Comparison of ENCODE assay signal across 8 cellular contexts in the genomic region with DNA sequence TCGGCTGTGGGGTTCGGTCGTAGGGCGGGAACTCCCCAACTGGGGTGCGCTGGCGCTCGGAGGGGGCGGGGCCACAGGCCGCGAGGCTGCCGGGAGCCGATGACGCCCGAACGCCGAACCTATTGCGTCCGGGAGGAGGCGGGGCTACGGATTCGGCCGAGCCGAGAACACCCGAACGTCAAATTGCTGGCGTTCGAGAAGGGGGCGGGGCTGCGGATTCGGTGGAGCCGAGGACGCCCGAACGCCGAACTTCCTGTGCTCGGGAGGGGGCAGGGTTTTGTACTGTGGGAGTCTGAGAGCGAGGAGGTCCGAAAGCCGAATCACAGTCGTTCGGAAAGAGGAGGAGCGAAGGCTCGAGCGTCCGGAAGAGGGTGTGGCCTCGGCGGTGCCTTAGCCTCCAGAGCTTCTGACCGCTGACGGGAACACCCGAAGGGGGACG. TPM values are rescaled to one million over a fixed set of nuclear protein-coding genes. Genes with fewer than 3 reads are reported as not detected.
A peak's percentile ranks its signal among the peaks of the same experiment; 100 is the strongest.
DNase-seq lines count a peak whose midpoint lies in the region; ATAC-seq and FAIRE-seq lines count a peak whose summit lies in the region.

No MANE protein-coding gene starts in this region.

- H3K9me3 Mint-ChIP-seq in immature natural killer cell: no peaks in the 10 kb centered on the region

- H3K27ac Mint-ChIP-seq in immature natural killer cell: peak overlapping the region; percentile 98 to 100 (median 99)

- peak overlapping the region; percentile 93 to 100 (median 94) for H3K4me3 Mint-ChIP-seq in immature natural killer cell

- FAIRE-seq in small intestine (lab: Jason Lieb, UNC): peak; percentile 88

- peak; percentile 96 for DNase-seq in ACHN
- peak; percentile 98 for DNase-seq in NCI-H345 (lab: John Stamatoyannopoulos, UW)
- peak; percentile 99 to 100 (median 99) for DNase-seq in activated CD4-positive, CD25-positive, alpha-beta regulatory T cell (lab: John Stamatoyannopoulos, UW)
- DNase-seq in caudate nucleus (lab: John Stamatoyannopoulos, UW): peak; percentile 88 to 100 (median 99)
- peak; percentile 100 for DNase-seq in immature natural killer cell
- DNase-seq in small intestine: peak; percentile 99

- peaks cover 8 to 9% of the 10 kb centered on the region in 2 donors for H3K4me1 ChIP-seq in small intestine (ENCODE audit: control insufficient read depth in 2 of 2, insufficient read depth in 1 of 2, low read depth in 1 of 2, low read length in 1 of 2)

- H3K4me3 ChIP-seq in small intestine (ENCODE audit: low read depth in 1 of 2, low read length in 2 of 2): peak overlapping the region in 1 of 2 donors; percentile 94

- peak overlapping the region; percentile 100 for H3K27ac ChIP-seq in caudate nucleus (ENCODE audit: low read depth, low read length)
- H3K27ac ChIP-seq in small intestine (ENCODE audit: low read depth in 1 of 2, low read length in 1 of 2): peak overlapping the region; percentile 93 to 100

- no peaks in the 10 kb centered on the region for H3K27me3 ChIP-seq in small intestine (ENCODE audit: control insufficient read depth in 2 of 2, insufficient read depth in 2 of 2, low read length in 2 of 2)

- peaks cover 15 to 18% (median 15%) of the 10 kb centered on the region in 3 donors for H3K27me3 Mint-ChIP-seq in immature natural killer cell (ENCODE audit: low read depth in 3 of 3)

- peaks cover 2 to 9% of the 10 kb centered on the region in 2 donors for H3K36me3 ChIP-seq in small intestine (ENCODE audit: control insufficient read depth in 2 of 2, insufficient read depth in 2 of 2, low read length in 2 of 2)

- H3K4me1 Mint-ChIP-seq in immature natural killer cell: peaks cover 39 to 43% of the 10 kb centered on the region in 2 donors

- in situ Hi-C loops in ACHN (cut with HindIII; ENCODE audit: low pct_ligation_motif_present, low pct_unique_long_range_greater_than_20kb, low sequenced_read_pairs): no loop called here

- peaks cover 2 to 8% (median 3%) of the 10 kb centered on the region in 3 donors for H3K36me3 Mint-ChIP-seq in immature natural killer cell

- ATAC-seq in GM19023 (IDR thresholded peaks at IDR 0.05; ENCODE audit: unreplicated experiment) (peak; percentile 42), HG03342 (IDR thresholded peaks at IDR 0.05; ENCODE audit: unreplicated experiment) (peak; percentile 39)

- H3K9me3 ChIP-seq in small intestine (ENCODE audit: control insufficient read depth, low read depth): no peaks in the 10 kb centered on the region

- WGBS in small intestine, 3 donors: 0% methylated on average over 47 to 51 of the region's 51 CpGs

RNA-seq across cellular contexts. Expression of a gene that starts 0.6 kb away (rescaled TPM):
- polyA plus RNA-seq in immature natural killer cell: 10 to 100 TPM; 26.6 to 36.4 (median 34.0) TPM
- 10 to 100 TPM; 32.7 to 50.3 (median 39.3) TPM for polyA plus RNA-seq in small intestine

RNA-seq across cellular contexts. Expression of a gene that starts 1.1 kb away (rescaled TPM):
- polyA plus RNA-seq in immature natural killer cell: 10 to 100 TPM in 2 of 3 donors, 1 to 10 TPM in 1; 8.8 to 17.8 (median 15.7) TPM
- polyA plus RNA-seq in small intestine: 10 to 100 TPM; 47.8 to 55.2 (median 54.2) TPM

RNA-seq across cellular contexts. Expression of a gene that starts 10.1 kb away (rescaled TPM):
- polyA plus RNA-seq in immature natural killer cell (1,000 to 10,000 TPM in 1 of 3 donors, 100 to 1,000 TPM in 2; 436 to 1,067 (median 492) TPM), small intestine (1,000 to 10,000 TPM; 2,119 to 4,773 (median 4,210) TPM)

RNA-seq across cellular contexts. Expression of a gene that starts 17.6 kb away (rescaled TPM):
- 1 to 10 TPM in 2 of 3 donors, under 1 TPM in 1; 0.93 to 3.3 (median 1.5) TPM for polyA plus RNA-seq in immature natural killer cell
- polyA plus RNA-seq in small intestine: 100 to 1,000 TPM in 2 of 3 donors, 10 to 100 TPM in 1; 40.6 to 174 (median 118) TPM

RNA-seq across cellular contexts. Expression of a gene that starts 31.0 kb away (rescaled TPM):
- polyA plus RNA-seq in immature natural killer cell (10 to 100 TPM in 2 of 3 donors, 1 to 10 TPM in 1; 2.6 to 14.0 (median 13.5) TPM), small intestine (10 to 100 TPM in 1 of 3 donors, 1 to 10 TPM in 2; 6.7 to 11.1 (median 9.7) TPM)
